In genomic region chr17:7833011-7833794, GRCh38 we compare ENCODE assay signal across 8 cellular contexts. TPM values are rescaled to one million over a fixed set of nuclear protein-coding genes. Genes with fewer than 3 reads are reported as not detected.
DNase-seq lines count a peak whose midpoint lies in the region; ATAC-seq and TF ChIP-seq lines count a peak whose summit lies in the region.

No MANE protein-coding gene starts in this region.

- no peaks in the 10 kb centered on the region for H3K9me2 ChIP-seq in HCT116 (ENCODE audit: insufficient read depth)

- ATAC-seq in HCT116 = no peak
- ATAC-seq in HG03039 (IDR thresholded peaks at IDR 0.05; ENCODE audit: unreplicated experiment) = no peak
- ATAC-seq in left lobe of liver = no peak

- RAD21 ChIA-PET in HCT116 (lab: Charles Lee; ENCODE audit: low non-redundant PET in 1 of 2, low total read pairs in 2 of 2, uncharacterized antibody in 2 of 2, unreplicated experiment in 2 of 2) = interaction anchor here (1.0 kb wide), 2 partner anchors 12 to 89 kb away, joined by 3 to 5 read pairs; no protein-coding TSS in a partner anchor

- H3K4me3 Mint-ChIP-seq in activated CD4-positive, alpha-beta memory T cell treated with anti-CD3 and anti-CD28 coated beads for 36 hours = peak overlapping the region; percentile 80
- peak overlapping the region; percentile 82 for H3K4me3 Mint-ChIP-seq in glutamatergic neuron (ENCODE audit: unreplicated experiment)

- H3K4me1 ChIP-seq in HCT116 (ENCODE audit: control insufficient read depth in 1 of 2, insufficient read depth in 2 of 2, low read length in 2 of 2) = peaks cover 14 to 44% of the 10 kb centered on the region in 2 experiments

- H3K9ac ChIP-seq in HCT116 (ENCODE audit: low read length) = peak overlapping the region; percentile 97

- H3K27me3 Mint-ChIP-seq in activated CD4-positive, alpha-beta memory T cell treated with anti-CD3 and anti-CD28 coated beads for 36 hours = peaks cover 1% of the 10 kb centered on the region
- peaks cover 24% of the 10 kb centered on the region for H3K27me3 Mint-ChIP-seq in glutamatergic neuron (ENCODE audit: unreplicated experiment)

- DNase-seq in HCT116 (ENCODE audit: low read depth, low spot score) (no peak), glutamatergic neuron (no peak), skeletal muscle cell (ENCODE audit: low read depth) (no peak), left lobe of liver (ENCODE audit: low spot score) (no peak), NOMO-1 (lab: John Stamatoyannopoulos, UW; ENCODE audit: unreplicated experiment in 2 of 2) (no peak), amygdala (lab: John Stamatoyannopoulos, UW) (no peak)
- no peak for DNase-seq in activated CD4-positive, alpha-beta memory T cell treated with anti-CD3 and anti-CD28 coated beads for 36 hours

- peaks cover 24% of the 10 kb centered on the region for H3K4me1 Mint-ChIP-seq in activated CD4-positive, alpha-beta memory T cell treated with anti-CD3 and anti-CD28 coated beads for 36 hours (ENCODE audit: low read depth)
- peaks cover 8% of the 10 kb centered on the region for H3K4me1 Mint-ChIP-seq in glutamatergic neuron (ENCODE audit: low read depth, unreplicated experiment)

- no peaks in the 10 kb centered on the region for H3K9me3 Mint-ChIP-seq in activated CD4-positive, alpha-beta memory T cell treated with anti-CD3 and anti-CD28 coated beads for 36 hours
- peaks cover 19% of the 10 kb centered on the region for H3K9me3 Mint-ChIP-seq in glutamatergic neuron (ENCODE audit: unreplicated experiment)

- peak overlapping the region; percentile 99 for H3K4me2 ChIP-seq in HCT116 (ENCODE audit: low read length)

- no peaks in the 10 kb centered on the region for H3K27me3 ChIP-seq in HCT116 (ENCODE audit: insufficient read depth, low read length)

- peaks cover 8% of the 10 kb centered on the region; the same call in 1 of the 2 replicates for H3K79me2 ChIP-seq in HCT116 (ENCODE audit: insufficient read depth, low read length)

- POLR2A ChIA-PET in HCT116 (lab: Charles Lee) = interaction anchor here (1.0 to 3.1 kb wide), 4 partner anchors 8 to 24 kb away, joined by 4 to 20 read pairs (median 8); partner anchors contain the start of gene NAA38
- POLR2A ChIA-PET in activated CD4-positive, alpha-beta memory T cell treated with anti-CD3 and anti-CD28 coated beads for 36 hours (lab: Charles Lee) = interaction anchor here (1.1 to 3.5 kb wide), 4 partner anchors 10 to 24 kb away, joined by 3 to 18 read pairs (median 8); partner anchors contain the start of genes CYB5D1 and NAA38

- H2AFZ ChIP-seq in HCT116 (ENCODE audit: low read depth, low read length, poor library complexity, severe bottlenecking) = no peak overlapping the region

- no peak for TF ChIP-seq CTCF in HCT116 (IDR thresholded peaks at IDR 0.05 in 2 of 3, conservative IDR thresholded peaks at IDR 0.05 in 1 of 3; ENCODE audit: borderline replicate concordance in 1 of 3, insufficient read depth in 1 of 3, low read depth in 2 of 3, low read length in 2 of 3)
- TF ChIP-seq CTCF in glutamatergic neuron (IDR thresholded peaks at IDR 0.05; ENCODE audit: partially characterized antibody, unreplicated experiment) = no peak

- TF ChIP-seq POLR2A in HCT116 (IDR thresholded peaks at IDR 0.05; ENCODE audit: borderline replicate concordance, extremely low read depth, insufficient read depth, insufficient read length) = peak; percentile 11

- CTCF ChIA-PET in HCT116 (lab: Charles Lee) = interaction anchor here (0.6 to 1.5 kb wide), 4 partner anchors 8 to 64 kb away, joined by 3 read pairs; partner anchors contain the start of genes CYB5D1 and NAA38
- CTCF ChIA-PET in activated CD4-positive, alpha-beta memory T cell treated with anti-CD3 and anti-CD28 coated beads for 36 hours (lab: Charles Lee) = interaction anchor here (0.9 to 7.2 kb wide), 10 partner anchors 9 to 246 kb away, joined by 3 to 70 read pairs (median 7); partner anchors contain the start of gene TP53

- H3K27ac Mint-ChIP-seq in activated CD4-positive, alpha-beta memory T cell treated with anti-CD3 and anti-CD28 coated beads for 36 hours = peak overlapping the region; percentile 61
- peak overlapping the region; percentile 44 for H3K27ac Mint-ChIP-seq in glutamatergic neuron (ENCODE audit: unreplicated experiment)

- no TSS peak for BruUV-seq in HCT116 (replicated peaks; lab: Mats Ljungman, UMichigan)

- H3K9me3 ChIP-seq in HCT116 (ENCODE audit: control insufficient read depth in 1 of 2, insufficient read depth in 1 of 2, low read depth in 1 of 2, low read length in 2 of 2) = no peaks in the 10 kb centered on the region

- H3K36me3 Mint-ChIP-seq in activated CD4-positive, alpha-beta memory T cell treated with anti-CD3 and anti-CD28 coated beads for 36 hours = no peaks in the 10 kb centered on the region
- H3K36me3 Mint-ChIP-seq in glutamatergic neuron (ENCODE audit: unreplicated experiment) = no peaks in the 10 kb centered on the region

- H3K27ac ChIP-seq in HCT116 (ENCODE audit: low read depth, low read length) = no peak overlapping the region; the same call in 1 of the 2 replicates

- H3K36me3 ChIP-seq in HCT116 (ENCODE audit: control insufficient read depth in 1 of 2, insufficient read depth in 2 of 2, low read length in 2 of 2) = no peaks in the 10 kb centered on the region

- intact Hi-C loops in HCT116 (cut with micrococcal nuclease) = no loop called here
- intact Hi-C loops in activated CD4-positive, alpha-beta memory T cell treated with anti-CD3 and anti-CD28 coated beads for 36 hours (cut with micrococcal nuclease) = loop anchor here (10.0 kb wide), 1 partner anchor 352 kb away; no protein-coding TSS in a partner anchor

- H4K20me1 ChIP-seq in HCT116 (ENCODE audit: insufficient read depth) = no peaks in the 10 kb centered on the region

- TF ChIP-seq RAD21 in HCT116 (IDR thresholded peaks at IDR 0.05; ENCODE audit: low read depth) = no peak

- H3K4me3 ChIP-seq in HCT116 (replicated peaks in 1 of 2; ENCODE audit: low read depth in 1 of 2, low read length in 2 of 2) (peak overlapping the region; percentile 74 to 82; a peak in 3 of 4 replicates), skeletal muscle cell (ENCODE audit: low read depth, low read length) (peak overlapping the region; percentile 78)

TF ChIP-seq in HCT116, 20 proteins besides CTCF, POLR2A, EP300 and RAD21:
- TF ChIP-seq POLR2AphosphoS5 (IDR thresholded peaks at IDR 0.05; ENCODE audit: low read depth, low read length) (peak; percentile 37; the same call in 1 of the 2 replicates), CEBPB (IDR thresholded peaks at IDR 0.05; ENCODE audit: low read depth) (no peak)

RNA-seq across cellular contexts. Expression of gene KDM6B, which starts 0.8 kb away (rescaled TPM):
- total RNA-seq in HCT116 (2021; ENCODE audit: unreplicated experiment) (42.1 TPM), glutamatergic neuron (ENCODE audit: unreplicated experiment) (191 TPM), left lobe of liver (18.1 TPM)
- 21.0 and 26.5 TPM in 2 replicates for polyA plus RNA-seq in HCT116 (2012)
- total RNA-seq in activated CD4-positive, alpha-beta memory T cell treated with anti-CD3 and anti-CD28 coated beads for 36 hours = 10 to 100 TPM; 44.1 to 49.6 TPM

RNA-seq across cellular contexts. Expression of gene TMEM88, which starts 21.7 kb away (rescaled TPM):
- total RNA-seq in HCT116 (2021; ENCODE audit: unreplicated experiment) (2.8 TPM), glutamatergic neuron (ENCODE audit: unreplicated experiment) (23.7 TPM), left lobe of liver (1.3 TPM)
- 0.82 and 1.8 TPM in 2 replicates for polyA plus RNA-seq in HCT116 (2012)
- 1 to 10 TPM; 2.2 to 2.4 TPM for total RNA-seq in activated CD4-positive, alpha-beta memory T cell treated with anti-CD3 and anti-CD28 coated beads for 36 hours

RNA-seq across cellular contexts. Expression of gene NAA38, which starts 24.2 kb away (rescaled TPM):
- total RNA-seq in HCT116 (2021; ENCODE audit: unreplicated experiment) = 103 TPM
- polyA plus RNA-seq in HCT116 (2012) = 148 and 157 TPM in 2 replicates
- total RNA-seq in activated CD4-positive, alpha-beta memory T cell treated with anti-CD3 and anti-CD28 coated beads for 36 hours = 10 to 100 TPM; 68.2 to 74.7 TPM
- 49.7 TPM for total RNA-seq in glutamatergic neuron (ENCODE audit: unreplicated experiment)
- 33.5 TPM for total RNA-seq in left lobe of liver

RNA-seq across cellular contexts. Expression of gene CYB5D1, which starts 24.6 kb away (rescaled TPM):
- 21.5 TPM for total RNA-seq in HCT116 (2021; ENCODE audit: unreplicated experiment)
- 16.0 and 17.9 TPM in 2 replicates for polyA plus RNA-seq in HCT116 (2012)
- total RNA-seq in activated CD4-positive, alpha-beta memory T cell treated with anti-CD3 and anti-CD28 coated beads for 36 hours = 1 to 10 TPM; 6.0 to 6.9 TPM
- 9.2 TPM for total RNA-seq in glutamatergic neuron (ENCODE audit: unreplicated experiment)
- total RNA-seq in left lobe of liver = 12.4 TPM

RNA-seq across cellular contexts. Expression of gene CHD3, which starts 55.4 kb away (rescaled TPM):
- total RNA-seq in HCT116 (2021; ENCODE audit: unreplicated experiment) = 54.8 TPM
- 54.9 and 63.8 TPM in 2 replicates for polyA plus RNA-seq in HCT116 (2012)
- 100 to 1,000 TPM; 120 to 133 TPM for total RNA-seq in activated CD4-positive, alpha-beta memory T cell treated with anti-CD3 and anti-CD28 coated beads for 36 hours
- total RNA-seq in glutamatergic neuron (ENCODE audit: unreplicated experiment) = 129 TPM
- 5.7 TPM for total RNA-seq in left lobe of liver
